21 cellular contexts compared by ENCODE assay signal in genomic region chr11:94705419-94705818, GRCh38.
A peak's percentile ranks its signal among the peaks of the same experiment; 100 is the strongest.
DNase-seq lines count a peak whose midpoint lies in the region; ATAC-seq and TF ChIP-seq lines count a peak whose summit lies in the region.
"Had no signal": no experiment of that assay in that cellular context is flagged by ENCODE, and none has a peak within 500 bp of the region (broad histone marks: within the 10 kb centered on the region; RNA-seq: fewer than 3 reads in every experiment).

No MANE protein-coding gene starts in this region.

- peaks cover 2% of the 10 kb centered on the region; the same call in 1 of the 2 replicates for H3K27me3 Mint-ChIP-seq in HFFc6 (ENCODE audit: insufficient read depth)
- no peaks in the 10 kb centered on the region for H3K27me3 Mint-ChIP-seq in MCF 10A (ENCODE audit: insufficient read depth, unreplicated experiment)
- H3K27me3 Mint-ChIP-seq: dendritic cell treated with granulocyte-macrophage colony-stimulating factor and Interleukin-4, amounts not matched to agents 40 ng/mL and 50 ng/mL, for 4 days had no signal

- H3K4me1 ChIP-seq in right cardiac atrium (ENCODE audit: control insufficient read depth, insufficient read depth, low read length): no peaks in the 10 kb centered on the region
- H3K4me1 ChIP-seq: upper lobe of left lung had no signal

- H3K4me3 ChIP-seq in right cardiac atrium (ENCODE audit: low read length): no peak overlapping the region
- H3K4me3 ChIP-seq: cardiac muscle cell, K562, stomach, upper lobe of left lung had no signal

- no TSS peak for BruUV-seq in MCF 10A (replicated peaks; lab: Mats Ljungman, UMichigan)

- DNase-seq in HFFc6: no peak
- no peak for DNase-seq in MCF 10A (ENCODE audit: unreplicated experiment)
- DNase-seq in right cardiac atrium: no peak
- DNase-seq in pons (ENCODE audit: low spot score): peak; percentile 15
- no peak for DNase-seq in mucosa of gallbladder (ENCODE audit: low spot score)
- no peak for DNase-seq in NCI-H2029 treated with DMSO at 0.1 percent for 48 hours (lab: John Stamatoyannopoulos, UW)
- DNase-seq: activated CD4-positive, alpha-beta T cell treated with anti-CD3 and anti-CD28 coated beads for 1 hour; activated naive CD4-positive, alpha-beta T cell treated with Interleukin-2 at 50 U/mL for 16 hours; activated T-cell treated with anti-CD3 and anti-CD28 coated beads, Interleukin-2, amount 50 U/mL, for 4 hours; H9; NCI-H1694; SIG-M5; stomach; T-cell; upper lobe of left lung had no signal

- H3K27me3 ChIP-seq in right cardiac atrium (ENCODE audit: control insufficient read depth, insufficient read depth): no peaks in the 10 kb centered on the region
- H3K27me3 ChIP-seq: cardiac muscle cell, stomach, upper lobe of left lung had no signal

- H3K4me3 Mint-ChIP-seq in HFFc6: peak overlapping the region; percentile 65
- peak overlapping the region; percentile 81 for H3K4me3 Mint-ChIP-seq in MCF 10A (ENCODE audit: unreplicated experiment)
- H3K4me3 Mint-ChIP-seq: activated T-cell treated with anti-CD3 and anti-CD28 coated beads, Interleukin-2, amount 50 U/mL, for 4 hours; dendritic cell treated with granulocyte-macrophage colony-stimulating factor and Interleukin-4, amounts not matched to agents 40 ng/mL and 50 ng/mL, for 4 days; H9; T-cell had no signal

- H3K9me3 Mint-ChIP-seq in HFFc6 (no peaks in the 10 kb centered on the region), MCF 10A (ENCODE audit: unreplicated experiment) (no peaks in the 10 kb centered on the region)
- H3K9me3 Mint-ChIP-seq: activated T-cell treated with anti-CD3 and anti-CD28 coated beads, Interleukin-2, amount 50 U/mL, for 4 hours; dendritic cell treated with granulocyte-macrophage colony-stimulating factor and Interleukin-4, amounts not matched to agents 40 ng/mL and 50 ng/mL, for 4 days; H9; T-cell had no signal

- CTCF ChIA-PET in MCF 10A (lab: Yijun Ruan, JAX): interaction anchor here (0.6 to 3.9 kb wide), 10 partner anchors 9 to 268 kb away, joined by 3 to 56 read pairs (median 4); partner anchors contain the start of genes CWC15 and KDM4D

- ATAC-seq in right cardiac atrium (peak; percentile 85), HG02884 (IDR thresholded peaks at IDR 0.05; ENCODE audit: unreplicated experiment) (no peak), GM19463 (IDR thresholded peaks at IDR 0.05; ENCODE audit: unreplicated experiment) (no peak)
- ATAC-seq: activated T-cell treated with anti-CD3 and anti-CD28 coated beads, Interleukin-2, amount 50 U/mL, for 4 hours; K562; T-cell had no signal

- peak overlapping the region; percentile 78 for H3K27ac Mint-ChIP-seq in HFFc6
- H3K27ac Mint-ChIP-seq in MCF 10A (ENCODE audit: low read depth, unreplicated experiment): peak overlapping the region; percentile 95
- H3K27ac Mint-ChIP-seq: dendritic cell treated with granulocyte-macrophage colony-stimulating factor and Interleukin-4, amounts not matched to agents 40 ng/mL and 50 ng/mL, for 4 days; H9; T-cell had no signal

- H3K4me1 Mint-ChIP-seq in HFFc6 (ENCODE audit: low read depth): peaks cover 37% of the 10 kb centered on the region
- peaks cover 18% of the 10 kb centered on the region for H3K4me1 Mint-ChIP-seq in MCF 10A (ENCODE audit: insufficient read depth, unreplicated experiment)
- H3K4me1 Mint-ChIP-seq: T-cell had no signal

- H3K27ac ChIP-seq in right cardiac atrium (ENCODE audit: low read length): no peak overlapping the region
- H3K27ac ChIP-seq: cardiac muscle cell, neutrophil, stomach, upper lobe of left lung had no signal

- H3K9me3 ChIP-seq in right cardiac atrium (ENCODE audit: control insufficient read depth, low read length): no peaks in the 10 kb centered on the region
- H3K9me3 ChIP-seq: neutrophil, stomach, upper lobe of left lung had no signal

- intact Hi-C loops in MCF 10A (cut with micrococcal nuclease) (loop anchor here (5.0 kb wide), 1 partner anchor 82 kb away; no protein-coding TSS in a partner anchor), right cardiac atrium (cut with DNase I) (no loop called here)

- no peaks in the 10 kb centered on the region for H3K36me3 Mint-ChIP-seq in HFFc6 (ENCODE audit: low read depth)
- H3K36me3 Mint-ChIP-seq in MCF 10A (ENCODE audit: insufficient read depth, unreplicated experiment): no peaks in the 10 kb centered on the region
- H3K36me3 Mint-ChIP-seq: T-cell had no signal

- POLR2A ChIA-PET in MCF 10A (lab: Yijun Ruan, JAX): interaction anchor here (0.5 to 3.9 kb wide), 27 partner anchors 8 to 1084 kb away, joined by 3 to 62 read pairs (median 7); partner anchors contain the start of genes AMOTL1, CWC15, FAM76B and KDM4D

- TF ChIP-seq CTCF in HFFc6 (IDR thresholded peaks at IDR 0.05) (no peak), MCF 10A (IDR thresholded peaks at IDR 0.05; ENCODE audit: unreplicated experiment) (no peak)

Comparison
In these comparisons a context has a peak if more than half of its experiments do, and no peak if none do; other contexts are left out.
1. ATAC-seq: peak in right cardiac atrium (2 of 2); none in HG02884 (single experiment) and GM19463 (single experiment).